20 cellular contexts compared by ENCODE assay signal in the genomic region with DNA sequence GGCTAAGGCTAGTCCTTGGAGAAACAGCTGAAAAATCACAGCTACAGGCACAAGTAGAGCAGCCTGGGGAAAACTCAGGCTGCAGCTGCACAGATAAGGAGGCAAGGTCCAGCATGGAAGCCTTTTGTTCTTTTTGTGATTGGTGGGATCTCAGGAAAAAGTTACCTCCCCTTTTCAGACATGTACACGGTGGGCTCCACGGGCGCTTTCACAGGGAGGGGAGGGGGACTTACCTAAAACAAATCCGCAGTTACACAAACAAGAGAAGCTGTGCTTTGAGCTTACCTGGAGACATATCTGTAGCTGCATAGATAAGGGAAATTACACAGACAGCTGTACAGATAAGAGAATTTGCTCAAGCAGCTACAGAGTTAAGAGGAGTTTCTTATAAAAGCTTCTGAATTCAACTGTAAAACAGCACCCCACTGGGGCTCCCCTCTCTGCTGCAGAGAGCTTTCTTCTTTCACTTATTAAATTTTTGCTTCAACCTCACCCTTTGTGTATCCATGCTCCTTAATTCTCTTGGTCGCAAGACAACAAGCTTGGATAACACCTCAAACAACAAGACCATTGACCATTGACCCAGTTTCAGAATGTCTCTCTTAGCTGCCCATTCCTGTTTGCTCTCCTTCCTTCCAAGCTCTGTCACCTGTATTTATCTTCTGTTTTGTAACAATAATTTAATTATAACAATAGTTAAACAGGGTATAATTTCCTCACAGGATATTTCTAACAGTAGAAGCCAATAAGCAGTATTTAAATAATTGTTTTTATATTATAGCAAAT. TPM values are rescaled to one million over a fixed set of nuclear protein-coding genes. Genes with fewer than 3 reads are reported as not detected.
DNase-seq lines count a peak whose midpoint lies in the region; ATAC-seq and TF ChIP-seq lines count a peak whose summit lies in the region.
"Had no signal": no experiment of that assay in that cellular context is flagged by ENCODE, and none has a peak within 500 bp of the region (broad histone marks: within the 10 kb centered on the region; RNA-seq: fewer than 3 reads in every experiment).

No MANE protein-coding gene starts in this region.

- intact Hi-C loops in colonic mucosa (cut with DNase I) = no loop called here

- no peaks in the 10 kb centered on the region for H3K27me3 Mint-ChIP-seq in type B pancreatic cell
- H3K27me3 Mint-ChIP-seq in chondrocyte (ENCODE audit: low read depth) = peaks cover 20% of the 10 kb centered on the region
- H3K27me3 Mint-ChIP-seq: naive B cell had no signal

- no peak overlapping the region for H2AFZ ChIP-seq in SK-N-SH (ENCODE audit: low read depth)

- no peaks in the 10 kb centered on the region for H3F3A ChIP-seq in SK-N-SH (replicated peaks; ENCODE audit: insufficient read depth)

- no peak for TF ChIP-seq RAD21 in SK-N-SH (IDR thresholded peaks at IDR 0.05; ENCODE audit: low read length)

- H3K4me3 Mint-ChIP-seq in type B pancreatic cell (peak overlapping the region; percentile 65), chondrocyte (ENCODE audit: unreplicated experiment) (no peak overlapping the region)
- H3K4me3 Mint-ChIP-seq: activated naive CD8-positive, alpha-beta T cell treated with anti-CD3 and anti-CD28 coated beads for 36 hours; naive B cell; T-helper 17 cell had no signal

- ATAC-seq in SK-N-SH treated with all-trans-retinoic acid at 6 μM for 48 hours = no peak
- ATAC-seq: esophagus mucosa, gastroesophageal sphincter, T-helper 17 cell had no signal

- H3K79me2 ChIP-seq in SK-N-SH (ENCODE audit: insufficient read depth) = no peaks in the 10 kb centered on the region

- H3K27ac ChIP-seq in SK-N-SH (ENCODE audit: low read depth in 2 of 2, low read length in 1 of 2) = peak overlapping the region in 1 of 2 experiments; percentile 68; a peak in 1 of 4 replicates
- no peak overlapping the region for H3K27ac ChIP-seq in colonic mucosa
- peak overlapping the region; percentile 30 for H3K27ac ChIP-seq in mesodermal cell (ENCODE audit: low read depth, low read length, severe bottlenecking)
- H3K27ac ChIP-seq: gastroesophageal sphincter had no signal

- H3K4me2 ChIP-seq in SK-N-SH = no peak overlapping the region

- peaks cover 14% of the 10 kb centered on the region for H3K4me1 Mint-ChIP-seq in type B pancreatic cell (ENCODE audit: unreplicated experiment)
- no peaks in the 10 kb centered on the region for H3K4me1 Mint-ChIP-seq in chondrocyte (ENCODE audit: low read depth)

- no peaks in the 10 kb centered on the region for H3K9me3 Mint-ChIP-seq in type B pancreatic cell
- no peaks in the 10 kb centered on the region for H3K9me3 Mint-ChIP-seq in chondrocyte (ENCODE audit: low read depth)
- H3K9me3 Mint-ChIP-seq: activated naive CD8-positive, alpha-beta T cell treated with anti-CD3 and anti-CD28 coated beads for 36 hours; naive B cell had no signal

- TF ChIP-seq CTCF in SK-N-SH (IDR thresholded peaks at IDR 0.05) = no peak
- no peak for TF ChIP-seq CTCF in colonic mucosa (IDR thresholded peaks at IDR 0.05)
- no peak for TF ChIP-seq CTCF in type B pancreatic cell (conservative IDR thresholded peaks at IDR 0.05)
- TF ChIP-seq CTCF in chondrocyte (IDR thresholded peaks at IDR 0.05) = no peak

- 34% methylated on average over 5 of the region's 5 CpGs for WGBS in SK-N-SH (ENCODE audit: low lambda C conversion rate)
- WGBS in mesodermal cell (ENCODE audit: insufficient coverage in 2 of 2), 2 experiments = 82 to 100% methylated on average over 1 of the region's 5 CpGs

- peak; percentile 29 for DNase-seq in SK-N-SH
- peak; percentile 27 for DNase-seq in colonic mucosa
- DNase-seq in type B pancreatic cell (ENCODE audit: extremely low spot score, unreplicated experiment) = no peak
- DNase-seq in NCI-H446 treated with DMSO at 0.1 percent for 48 hours (lab: John Stamatoyannopoulos, UW) = no peak
- no peak for DNase-seq in chondrocyte (ENCODE audit: low spot score)
- DNase-seq in activated CD4-positive, alpha-beta T cell treated with anti-CD3 and anti-CD28 coated beads for 4 hours = no peak
- DNase-seq: activated CD8-positive, alpha-beta memory T cell treated with anti-CD3 and anti-CD28 coated beads for 24 hours; activated naive CD8-positive, alpha-beta T cell treated with anti-CD3 and anti-CD28 coated beads for 36 hours; naive B cell; NCI-H1436 treated with DMSO at 0.1 percent for 48 hours; SHP77; T-helper 17 cell had no signal

- H3K36me3 Mint-ChIP-seq in type B pancreatic cell (no peaks in the 10 kb centered on the region), chondrocyte (ENCODE audit: low read depth) (no peaks in the 10 kb centered on the region)
- H3K36me3 Mint-ChIP-seq: activated naive CD8-positive, alpha-beta T cell treated with anti-CD3 and anti-CD28 coated beads for 36 hours; naive B cell had no signal

- no peak overlapping the region for H3K9ac ChIP-seq in SK-N-SH
- H3K9ac ChIP-seq in colonic mucosa (ENCODE audit: low read depth in 2 of 2, low read length in 2 of 2) = no peak overlapping the region

- H3K27ac Mint-ChIP-seq in type B pancreatic cell = peak overlapping the region; percentile 48
- H3K27ac Mint-ChIP-seq in chondrocyte (ENCODE audit: unreplicated experiment) = no peak overlapping the region
- H3K27ac Mint-ChIP-seq: activated naive CD8-positive, alpha-beta T cell treated with anti-CD3 and anti-CD28 coated beads for 36 hours; T-helper 17 cell had no signal

- H3K4me3 ChIP-seq in SK-N-SH (ENCODE audit: low read depth in 2 of 2, low read length in 1 of 2) = no peak overlapping the region; a peak in 1 of 4 replicates
- H3K4me3 ChIP-seq in colonic mucosa = no peak overlapping the region
- no peak overlapping the region for H3K4me3 ChIP-seq in mesodermal cell (ENCODE audit: extremely low read depth, insufficient read depth, low read length, poor library complexity, severe bottlenecking)
- H3K4me3 ChIP-seq: gastroesophageal sphincter had no signal

- no peak for TF ChIP-seq EP300 in SK-N-SH (IDR thresholded peaks at IDR 0.05; ENCODE audit: borderline replicate concordance in 1 of 2, low read depth in 1 of 2, low read length in 1 of 2)

- H3K4me1 ChIP-seq in SK-N-SH (ENCODE audit: control insufficient read depth in 1 of 2, insufficient read depth in 2 of 2, low read depth in 1 of 2, low read length in 1 of 2) = peaks cover 0 to 4% of the 10 kb centered on the region in 2 experiments; a peak in 2 of 4 replicates
- H3K4me1 ChIP-seq in colonic mucosa = no peaks in the 10 kb centered on the region
- peaks cover 3% of the 10 kb centered on the region for H3K4me1 ChIP-seq in mesodermal cell (ENCODE audit: control insufficient read depth, insufficient read depth, low read length, poor library complexity, severe bottlenecking)

- no peaks in the 10 kb centered on the region for H4K20me1 ChIP-seq in SK-N-SH (ENCODE audit: insufficient read depth)

- H3K27me3 ChIP-seq in SK-N-SH (ENCODE audit: insufficient read depth) (no peaks in the 10 kb centered on the region; the same call in 1 of the 2 replicates), colonic mucosa (no peaks in the 10 kb centered on the region)
- H3K27me3 ChIP-seq: gastroesophageal sphincter had no signal

- no peaks in the 10 kb centered on the region for H3K9me2 ChIP-seq in SK-N-SH

- H3K36me3 ChIP-seq in SK-N-SH (replicated peaks in 1 of 2; ENCODE audit: control insufficient read depth in 1 of 2, insufficient read depth in 2 of 2, low read length in 1 of 2) (no peaks in the 10 kb centered on the region), colonic mucosa (no peaks in the 10 kb centered on the region), mesodermal cell (ENCODE audit: control insufficient read depth, insufficient read depth, low read length) (no peaks in the 10 kb centered on the region)
- H3K36me3 ChIP-seq: gastroesophageal sphincter had no signal

- CTCF ChIA-PET in SK-N-SH (lab: Yijun Ruan, JAX) = interaction anchor here (0.6 to 2.7 kb wide), 7 partner anchors 12 to 219 kb away, joined by 3 to 20 read pairs (median 3); a partner anchor contains a TSS

- no peaks in the 10 kb centered on the region for H3K9me3 ChIP-seq in SK-N-SH
- no peaks in the 10 kb centered on the region for H3K9me3 ChIP-seq in colonic mucosa
- H3K9me3 ChIP-seq in mesodermal cell (ENCODE audit: control insufficient read depth, low read length) = no peaks in the 10 kb centered on the region
- H3K9me3 ChIP-seq: gastroesophageal sphincter had no signal

- POLR2A ChIA-PET in SK-N-SH (lab: Yijun Ruan, JAX) = interaction anchor here (0.9 to 3.5 kb wide), 4 partner anchors 8 to 322 kb away, joined by 3 to 19 read pairs (median 4); a partner anchor contains a TSS

TF ChIP-seq in SK-N-SH, 30 proteins besides CTCF, POLR2A, EP300 and RAD21:
- peak; percentile 41; the same call in 1 of the 2 replicates for TF ChIP-seq GATA2 (CRISPR knock-in tag; IDR thresholded peaks at IDR 0.05)
- no peak for TF ChIP-seq SMC3 (IDR thresholded peaks at IDR 0.05; ENCODE audit: low read depth, low read length)
- no peak for TF ChIP-seq MXI1 (IDR thresholded peaks at IDR 0.05; ENCODE audit: low read depth, low read length)
- TF ChIP-seq EZH2phosphoT487 (IDR thresholded peaks at IDR 0.05; ENCODE audit: borderline replicate concordance, low read depth) = no peak
- TF ChIP-seq RXRA (IDR thresholded peaks at IDR 0.05; ENCODE audit: borderline replicate concordance, low read depth) = no peak
TF ChIP-seq in SK-N-SH: peak in this region for 1.

RNA-seq across cellular contexts. Expression of a gene that starts 10.9 kb away (rescaled TPM):
- 1.0 and 1.1 TPM in 2 replicates for polyA plus RNA-seq in SK-N-SH (2012; rRNA removed)
- 1.5 TPM in 2 replicates for polyA plus RNA-seq in SK-N-SH (2012; cell fraction: cytosol; rRNA removed)
- 0.56 and 1.3 TPM in 2 replicates for polyA plus RNA-seq in SK-N-SH (2012; cell fraction: nucleus; rRNA removed)
- total RNA-seq in colonic mucosa (1 to 10 TPM; 7.1 to 7.6 TPM), type B pancreatic cell (ENCODE audit: low replicate concordance) (11.9 and 20.1 TPM in 2 replicates), chondrocyte (1.7 to 1.8 TPM in 2 of 3 replicates, not detected in the other)
- polyA plus RNA-seq in mesodermal cell (2013, experiment 1 of 2) = 20.7 TPM
- polyA plus RNA-seq in mesodermal cell (2013, experiment 2 of 2) = 16.6 TPM
- total RNA-seq: A172, NCI-H460 had no signal

RNA-seq across cellular contexts. Expression of a gene that starts 28.0 kb away (rescaled TPM):
- polyA plus RNA-seq in SK-N-SH (2012; rRNA removed) = not detected in 2 replicates
- polyA plus RNA-seq in SK-N-SH (2012; cell fraction: cytosol; rRNA removed) = not detected in 2 replicates
- polyA plus RNA-seq in SK-N-SH (2012; cell fraction: nucleus; rRNA removed) = not detected in 2 replicates
- total RNA-seq in colonic mucosa = under 1 TPM; 0.13 to 0.15 TPM
- polyA plus RNA-seq in mesodermal cell (2013, experiment 1 of 2) = not detected
- polyA plus RNA-seq in mesodermal cell (2013, experiment 2 of 2) = not detected
- total RNA-seq in type B pancreatic cell (ENCODE audit: low replicate concordance) = 0.48 and 0.99 TPM in 2 replicates
- total RNA-seq in chondrocyte = 0.07 TPM in 1 of 3 replicates, not detected in the others
- total RNA-seq: A172; activated naive CD8-positive, alpha-beta T cell treated with anti-CD3 and anti-CD28 coated beads for 36 hours; esophagus mucosa; lower leg skin; NCI-H460; T-helper 17 cell had no signal
- polyA plus RNA-seq: BJ had no signal

Comparison
In these comparisons a context has a peak if more than half of its experiments do, and no peak if none do; other contexts are left out.
1. DNase-seq: peak in SK-N-SH (single experiment) and colonic mucosa (single experiment); none in type B pancreatic cell (single experiment), NCI-H446 treated with DMSO at 0.1 percent for 48 hours (single experiment), chondrocyte (single experiment) and activated CD4-positive, alpha-beta T cell treated with anti-CD3 and anti-CD28 coated beads for 4 hours (0 of 2).